In the genomic region with DNA sequence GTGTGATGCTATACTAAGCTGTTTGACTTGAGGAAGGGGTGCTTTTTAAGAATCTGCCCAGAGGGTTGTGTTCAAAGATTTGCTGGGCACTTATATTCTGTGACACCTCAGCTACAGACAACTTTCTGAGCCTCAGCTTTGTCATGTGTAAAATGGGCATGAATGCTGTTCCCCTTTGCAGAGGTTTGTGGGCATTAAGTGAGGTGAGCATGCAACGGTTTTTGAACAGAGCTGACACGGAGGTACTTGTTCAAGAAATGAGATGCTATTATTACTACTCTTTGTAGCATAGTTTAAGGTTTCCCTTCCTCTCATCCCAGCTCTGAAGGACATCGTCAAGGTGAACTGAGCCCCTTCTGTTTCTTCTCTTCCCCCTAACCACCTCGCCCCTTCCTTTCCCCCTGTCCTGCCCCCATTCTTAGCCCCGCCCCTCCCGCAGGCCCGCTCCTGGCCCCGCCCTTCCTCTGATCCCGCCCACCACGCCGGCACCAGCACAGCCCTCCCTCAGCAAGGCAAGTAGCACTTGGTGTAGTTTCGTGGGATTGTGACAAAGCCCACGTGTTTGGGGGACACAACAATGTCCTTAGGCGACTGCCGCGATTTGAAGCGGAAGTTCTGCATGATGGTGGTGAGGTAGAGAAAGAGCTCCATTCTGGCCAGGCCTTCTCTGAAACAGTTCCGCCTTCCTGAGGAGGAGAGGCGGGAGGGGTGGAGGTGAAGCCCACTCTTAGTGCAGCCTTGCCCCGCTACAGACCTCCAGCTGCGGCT, we compare ENCODE assay signal across 1 cellular context.
A peak's percentile ranks its signal among the peaks of the same experiment; 100 is the strongest.
TF ChIP-seq lines count a peak whose summit lies in the region.

No MANE protein-coding gene starts in this region.

TF ChIP-seq in K562, 482 proteins besides CTCF, POLR2A, EP300 and RAD21 (continued from another document):
- TF ChIP-seq, protein P1, sequence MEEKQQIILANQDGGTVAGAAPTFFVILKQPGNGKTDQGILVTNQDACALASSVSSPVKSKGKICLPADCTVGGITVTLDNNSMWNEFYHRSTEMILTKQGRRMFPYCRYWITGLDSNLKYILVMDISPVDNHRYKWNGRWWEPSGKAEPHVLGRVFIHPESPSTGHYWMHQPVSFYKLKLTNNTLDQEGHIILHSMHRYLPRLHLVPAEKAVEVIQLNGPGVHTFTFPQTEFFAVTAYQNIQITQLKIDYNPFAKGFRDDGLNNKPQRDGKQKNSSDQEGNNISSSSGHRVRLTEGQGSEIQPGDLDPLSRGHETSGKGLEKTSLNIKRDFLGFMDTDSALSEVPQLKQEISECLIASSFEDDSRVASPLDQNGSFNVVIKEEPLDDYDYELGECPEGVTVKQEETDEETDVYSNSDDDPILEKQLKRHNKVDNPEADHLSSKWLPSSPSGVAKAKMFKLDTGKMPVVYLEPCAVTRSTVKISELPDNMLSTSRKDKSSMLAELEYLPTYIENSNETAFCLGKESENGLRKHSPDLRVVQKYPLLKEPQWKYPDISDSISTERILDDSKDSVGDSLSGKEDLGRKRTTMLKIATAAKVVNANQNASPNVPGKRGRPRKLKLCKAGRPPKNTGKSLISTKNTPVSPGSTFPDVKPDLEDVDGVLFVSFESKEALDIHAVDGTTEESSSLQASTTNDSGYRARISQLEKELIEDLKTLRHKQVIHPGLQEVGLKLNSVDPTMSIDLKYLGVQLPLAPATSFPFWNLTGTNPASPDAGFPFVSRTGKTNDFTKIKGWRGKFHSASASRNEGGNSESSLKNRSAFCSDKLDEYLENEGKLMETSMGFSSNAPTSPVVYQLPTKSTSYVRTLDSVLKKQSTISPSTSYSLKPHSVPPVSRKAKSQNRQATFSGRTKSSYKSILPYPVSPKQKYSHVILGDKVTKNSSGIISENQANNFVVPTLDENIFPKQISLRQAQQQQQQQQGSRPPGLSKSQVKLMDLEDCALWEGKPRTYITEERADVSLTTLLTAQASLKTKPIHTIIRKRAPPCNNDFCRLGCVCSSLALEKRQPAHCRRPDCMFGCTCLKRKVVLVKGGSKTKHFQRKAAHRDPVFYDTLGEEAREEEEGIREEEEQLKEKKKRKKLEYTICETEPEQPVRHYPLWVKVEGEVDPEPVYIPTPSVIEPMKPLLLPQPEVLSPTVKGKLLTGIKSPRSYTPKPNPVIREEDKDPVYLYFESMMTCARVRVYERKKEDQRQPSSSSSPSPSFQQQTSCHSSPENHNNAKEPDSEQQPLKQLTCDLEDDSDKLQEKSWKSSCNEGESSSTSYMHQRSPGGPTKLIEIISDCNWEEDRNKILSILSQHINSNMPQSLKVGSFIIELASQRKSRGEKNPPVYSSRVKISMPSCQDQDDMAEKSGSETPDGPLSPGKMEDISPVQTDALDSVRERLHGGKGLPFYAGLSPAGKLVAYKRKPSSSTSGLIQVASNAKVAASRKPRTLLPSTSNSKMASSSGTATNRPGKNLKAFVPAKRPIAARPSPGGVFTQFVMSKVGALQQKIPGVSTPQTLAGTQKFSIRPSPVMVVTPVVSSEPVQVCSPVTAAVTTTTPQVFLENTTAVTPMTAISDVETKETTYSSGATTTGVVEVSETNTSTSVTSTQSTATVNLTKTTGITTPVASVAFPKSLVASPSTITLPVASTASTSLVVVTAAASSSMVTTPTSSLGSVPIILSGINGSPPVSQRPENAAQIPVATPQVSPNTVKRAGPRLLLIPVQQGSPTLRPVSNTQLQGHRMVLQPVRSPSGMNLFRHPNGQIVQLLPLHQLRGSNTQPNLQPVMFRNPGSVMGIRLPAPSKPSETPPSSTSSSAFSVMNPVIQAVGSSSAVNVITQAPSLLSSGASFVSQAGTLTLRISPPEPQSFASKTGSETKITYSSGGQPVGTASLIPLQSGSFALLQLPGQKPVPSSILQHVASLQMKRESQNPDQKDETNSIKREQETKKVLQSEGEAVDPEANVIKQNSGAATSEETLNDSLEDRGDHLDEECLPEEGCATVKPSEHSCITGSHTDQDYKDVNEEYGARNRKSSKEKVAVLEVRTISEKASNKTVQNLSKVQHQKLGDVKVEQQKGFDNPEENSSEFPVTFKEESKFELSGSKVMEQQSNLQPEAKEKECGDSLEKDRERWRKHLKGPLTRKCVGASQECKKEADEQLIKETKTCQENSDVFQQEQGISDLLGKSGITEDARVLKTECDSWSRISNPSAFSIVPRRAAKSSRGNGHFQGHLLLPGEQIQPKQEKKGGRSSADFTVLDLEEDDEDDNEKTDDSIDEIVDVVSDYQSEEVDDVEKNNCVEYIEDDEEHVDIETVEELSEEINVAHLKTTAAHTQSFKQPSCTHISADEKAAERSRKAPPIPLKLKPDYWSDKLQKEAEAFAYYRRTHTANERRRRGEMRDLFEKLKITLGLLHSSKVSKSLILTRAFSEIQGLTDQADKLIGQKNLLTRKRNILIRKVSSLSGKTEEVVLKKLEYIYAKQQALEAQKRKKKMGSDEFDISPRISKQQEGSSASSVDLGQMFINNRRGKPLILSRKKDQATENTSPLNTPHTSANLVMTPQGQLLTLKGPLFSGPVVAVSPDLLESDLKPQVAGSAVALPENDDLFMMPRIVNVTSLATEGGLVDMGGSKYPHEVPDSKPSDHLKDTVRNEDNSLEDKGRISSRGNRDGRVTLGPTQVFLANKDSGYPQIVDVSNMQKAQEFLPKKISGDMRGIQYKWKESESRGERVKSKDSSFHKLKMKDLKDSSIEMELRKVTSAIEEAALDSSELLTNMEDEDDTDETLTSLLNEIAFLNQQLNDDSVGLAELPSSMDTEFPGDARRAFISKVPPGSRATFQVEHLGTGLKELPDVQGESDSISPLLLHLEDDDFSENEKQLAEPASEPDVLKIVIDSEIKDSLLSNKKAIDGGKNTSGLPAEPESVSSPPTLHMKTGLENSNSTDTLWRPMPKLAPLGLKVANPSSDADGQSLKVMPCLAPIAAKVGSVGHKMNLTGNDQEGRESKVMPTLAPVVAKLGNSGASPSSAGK (IDR thresholded peaks at IDR 0.05): peak; percentile 79
- TF ChIP-seq CBX1 (IDR thresholded peaks at IDR 0.05; ENCODE audit: low read depth) (no peak), STAT5A (IDR thresholded peaks at IDR 0.05; ENCODE audit: borderline replicate concordance, low read length) (no peak), U2AF2 (optimal IDR thresholded peaks at IDR 0.05; ENCODE audit: low read depth, low read length) (no peak), ZNF175 (CRISPR knock-in tag; IDR thresholded peaks at IDR 0.05; ENCODE audit: low read depth) (no peak), SP2 (IDR thresholded peaks at IDR 0.05; ENCODE audit: extremely low read depth, low read depth, low read length, poor library complexity, severe bottlenecking) (no peak), SMAD4 (CRISPR knock-in tag; conservative IDR thresholded peaks at IDR 0.05) (no peak), L3MBTL2 (IDR thresholded peaks at IDR 0.05) (peak; percentile 77), RBM17 (IDR thresholded peaks at IDR 0.05; ENCODE audit: borderline replicate concordance, low read depth, low read length) (no peak), EP400 (IDR thresholded peaks at IDR 0.05) (0 out of 2 replicates have a peak, but pooled peaks have one; percentile 17), NFIX (CRISPR knock-in tag; IDR thresholded peaks at IDR 0.05; ENCODE audit: low read depth) (no peak), POLR3G (IDR thresholded peaks at IDR 0.05; ENCODE audit: extremely low read depth, insufficient read length, insufficient replicate concordance) (no peak), CC2D1A (IDR thresholded peaks at IDR 0.05) (no peak), NR2C1 (IDR thresholded peaks at IDR 0.05) (no peak), NR2C1 (tag; IDR thresholded peaks at IDR 0.05) (no peak), MTA1 (IDR thresholded peaks at IDR 0.05; ENCODE audit: borderline replicate concordance) (no peak), PHF8 (IDR thresholded peaks at IDR 0.05; ENCODE audit: borderline replicate concordance, low read length) (no peak), JUN (IDR thresholded peaks at IDR 0.05; ENCODE audit: borderline replicate concordance, low read depth, low read length) (no peak), JUN (CRISPR knock-in tag; IDR thresholded peaks at IDR 0.05; ENCODE audit: borderline replicate concordance) (no peak), ETV6 (IDR thresholded peaks at IDR 0.05; ENCODE audit: borderline replicate concordance in 1 of 2, low read depth in 2 of 2, low read length in 1 of 2) (no peak), ETV6 (CRISPR knock-in tag; IDR thresholded peaks at IDR 0.05; ENCODE audit: borderline replicate concordance) (no peak)
- TF ChIP-seq, protein P2, sequence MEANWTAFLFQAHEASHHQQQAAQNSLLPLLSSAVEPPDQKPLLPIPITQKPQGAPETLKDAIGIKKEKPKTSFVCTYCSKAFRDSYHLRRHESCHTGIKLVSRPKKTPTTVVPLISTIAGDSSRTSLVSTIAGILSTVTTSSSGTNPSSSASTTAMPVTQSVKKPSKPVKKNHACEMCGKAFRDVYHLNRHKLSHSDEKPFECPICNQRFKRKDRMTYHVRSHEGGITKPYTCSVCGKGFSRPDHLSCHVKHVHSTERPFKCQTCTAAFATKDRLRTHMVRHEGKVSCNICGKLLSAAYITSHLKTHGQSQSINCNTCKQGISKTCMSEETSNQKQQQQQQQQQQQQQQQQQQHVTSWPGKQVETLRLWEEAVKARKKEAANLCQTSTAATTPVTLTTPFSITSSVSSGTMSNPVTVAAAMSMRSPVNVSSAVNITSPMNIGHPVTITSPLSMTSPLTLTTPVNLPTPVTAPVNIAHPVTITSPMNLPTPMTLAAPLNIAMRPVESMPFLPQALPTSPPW (CRISPR knock-in tag; IDR thresholded peaks at IDR 0.05): peak; percentile 26; the same call in 1 of the 2 replicates
- TF ChIP-seq, protein P3, sequence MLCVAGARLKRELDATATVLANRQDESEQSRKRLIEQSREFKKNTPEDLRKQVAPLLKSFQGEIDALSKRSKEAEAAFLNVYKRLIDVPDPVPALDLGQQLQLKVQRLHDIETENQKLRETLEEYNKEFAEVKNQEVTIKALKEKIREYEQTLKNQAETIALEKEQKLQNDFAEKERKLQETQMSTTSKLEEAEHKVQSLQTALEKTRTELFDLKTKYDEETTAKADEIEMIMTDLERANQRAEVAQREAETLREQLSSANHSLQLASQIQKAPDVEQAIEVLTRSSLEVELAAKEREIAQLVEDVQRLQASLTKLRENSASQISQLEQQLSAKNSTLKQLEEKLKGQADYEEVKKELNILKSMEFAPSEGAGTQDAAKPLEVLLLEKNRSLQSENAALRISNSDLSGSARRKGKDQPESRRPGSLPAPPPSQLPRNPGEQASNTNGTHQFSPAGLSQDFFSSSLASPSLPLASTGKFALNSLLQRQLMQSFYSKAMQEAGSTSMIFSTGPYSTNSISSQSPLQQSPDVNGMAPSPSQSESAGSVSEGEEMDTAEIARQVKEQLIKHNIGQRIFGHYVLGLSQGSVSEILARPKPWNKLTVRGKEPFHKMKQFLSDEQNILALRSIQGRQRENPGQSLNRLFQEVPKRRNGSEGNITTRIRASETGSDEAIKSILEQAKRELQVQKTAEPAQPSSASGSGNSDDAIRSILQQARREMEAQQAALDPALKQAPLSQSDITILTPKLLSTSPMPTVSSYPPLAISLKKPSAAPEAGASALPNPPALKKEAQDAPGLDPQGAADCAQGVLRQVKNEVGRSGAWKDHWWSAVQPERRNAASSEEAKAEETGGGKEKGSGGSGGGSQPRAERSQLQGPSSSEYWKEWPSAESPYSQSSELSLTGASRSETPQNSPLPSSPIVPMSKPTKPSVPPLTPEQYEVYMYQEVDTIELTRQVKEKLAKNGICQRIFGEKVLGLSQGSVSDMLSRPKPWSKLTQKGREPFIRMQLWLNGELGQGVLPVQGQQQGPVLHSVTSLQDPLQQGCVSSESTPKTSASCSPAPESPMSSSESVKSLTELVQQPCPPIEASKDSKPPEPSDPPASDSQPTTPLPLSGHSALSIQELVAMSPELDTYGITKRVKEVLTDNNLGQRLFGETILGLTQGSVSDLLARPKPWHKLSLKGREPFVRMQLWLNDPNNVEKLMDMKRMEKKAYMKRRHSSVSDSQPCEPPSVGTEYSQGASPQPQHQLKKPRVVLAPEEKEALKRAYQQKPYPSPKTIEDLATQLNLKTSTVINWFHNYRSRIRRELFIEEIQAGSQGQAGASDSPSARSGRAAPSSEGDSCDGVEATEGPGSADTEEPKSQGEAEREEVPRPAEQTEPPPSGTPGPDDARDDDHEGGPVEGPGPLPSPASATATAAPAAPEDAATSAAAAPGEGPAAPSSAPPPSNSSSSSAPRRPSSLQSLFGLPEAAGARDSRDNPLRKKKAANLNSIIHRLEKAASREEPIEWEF (CRISPR knock-in tag; IDR thresholded peaks at IDR 0.05): no peak
- TF ChIP-seq, protein P4, sequence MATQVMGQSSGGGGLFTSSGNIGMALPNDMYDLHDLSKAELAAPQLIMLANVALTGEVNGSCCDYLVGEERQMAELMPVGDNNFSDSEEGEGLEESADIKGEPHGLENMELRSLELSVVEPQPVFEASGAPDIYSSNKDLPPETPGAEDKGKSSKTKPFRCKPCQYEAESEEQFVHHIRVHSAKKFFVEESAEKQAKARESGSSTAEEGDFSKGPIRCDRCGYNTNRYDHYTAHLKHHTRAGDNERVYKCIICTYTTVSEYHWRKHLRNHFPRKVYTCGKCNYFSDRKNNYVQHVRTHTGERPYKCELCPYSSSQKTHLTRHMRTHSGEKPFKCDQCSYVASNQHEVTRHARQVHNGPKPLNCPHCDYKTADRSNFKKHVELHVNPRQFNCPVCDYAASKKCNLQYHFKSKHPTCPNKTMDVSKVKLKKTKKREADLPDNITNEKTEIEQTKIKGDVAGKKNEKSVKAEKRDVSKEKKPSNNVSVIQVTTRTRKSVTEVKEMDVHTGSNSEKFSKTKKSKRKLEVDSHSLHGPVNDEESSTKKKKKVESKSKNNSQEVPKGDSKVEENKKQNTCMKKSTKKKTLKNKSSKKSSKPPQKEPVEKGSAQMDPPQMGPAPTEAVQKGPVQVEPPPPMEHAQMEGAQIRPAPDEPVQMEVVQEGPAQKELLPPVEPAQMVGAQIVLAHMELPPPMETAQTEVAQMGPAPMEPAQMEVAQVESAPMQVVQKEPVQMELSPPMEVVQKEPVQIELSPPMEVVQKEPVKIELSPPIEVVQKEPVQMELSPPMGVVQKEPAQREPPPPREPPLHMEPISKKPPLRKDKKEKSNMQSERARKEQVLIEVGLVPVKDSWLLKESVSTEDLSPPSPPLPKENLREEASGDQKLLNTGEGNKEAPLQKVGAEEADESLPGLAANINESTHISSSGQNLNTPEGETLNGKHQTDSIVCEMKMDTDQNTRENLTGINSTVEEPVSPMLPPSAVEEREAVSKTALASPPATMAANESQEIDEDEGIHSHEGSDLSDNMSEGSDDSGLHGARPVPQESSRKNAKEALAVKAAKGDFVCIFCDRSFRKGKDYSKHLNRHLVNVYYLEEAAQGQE (CRISPR knock-in tag; IDR thresholded peaks at IDR 0.05; ENCODE audit: low read depth): no peak
- TF ChIP-seq, protein P5, sequence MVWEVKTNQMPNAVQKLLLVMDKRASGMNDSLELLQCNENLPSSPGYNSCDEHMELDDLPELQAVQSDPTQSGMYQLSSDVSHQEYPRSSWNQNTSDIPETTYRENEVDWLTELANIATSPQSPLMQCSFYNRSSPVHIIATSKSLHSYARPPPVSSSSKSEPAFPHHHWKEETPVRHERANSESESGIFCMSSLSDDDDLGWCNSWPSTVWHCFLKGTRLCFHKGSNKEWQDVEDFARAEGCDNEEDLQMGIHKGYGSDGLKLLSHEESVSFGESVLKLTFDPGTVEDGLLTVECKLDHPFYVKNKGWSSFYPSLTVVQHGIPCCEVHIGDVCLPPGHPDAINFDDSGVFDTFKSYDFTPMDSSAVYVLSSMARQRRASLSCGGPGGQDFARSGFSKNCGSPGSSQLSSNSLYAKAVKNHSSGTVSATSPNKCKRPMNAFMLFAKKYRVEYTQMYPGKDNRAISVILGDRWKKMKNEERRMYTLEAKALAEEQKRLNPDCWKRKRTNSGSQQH (CRISPR knock-in tag; IDR thresholded peaks at IDR 0.05): no peak
